In the genomic region with DNA sequence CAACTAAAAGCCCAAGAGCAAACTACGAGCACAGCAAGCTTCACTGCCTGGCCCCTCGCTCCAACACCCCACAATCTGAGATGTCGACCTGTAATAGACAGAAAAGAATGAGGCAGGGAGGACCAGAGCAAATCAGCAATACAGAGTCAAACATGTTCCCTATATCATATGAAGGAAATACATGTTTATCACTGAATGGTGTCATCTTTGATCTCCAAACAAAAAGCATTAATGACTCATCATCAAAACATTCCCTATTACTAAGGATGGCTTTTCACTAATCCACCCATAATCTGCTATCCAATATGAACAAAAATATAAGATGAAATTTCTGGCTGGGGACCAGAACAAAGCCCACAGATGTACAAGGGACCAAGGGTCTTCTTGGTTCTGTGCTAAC, we compare ENCODE assay signal across 18 cellular contexts. TPM values are rescaled to one million over a fixed set of nuclear protein-coding genes. Genes with fewer than 3 reads are reported as not detected.
DNase-seq lines count a peak whose midpoint lies in the region; ATAC-seq, FAIRE-seq and TF ChIP-seq lines count a peak whose summit lies in the region.
"Had no signal": no experiment of that assay in that cellular context is flagged by ENCODE, and none has a peak within 500 bp of the region (broad histone marks: within the 10 kb centered on the region; RNA-seq: fewer than 3 reads in every experiment).

No MANE protein-coding gene starts in this region.

- peak overlapping the region; percentile 45 for H3K4me2 ChIP-seq in keratinocyte (ENCODE audit: control insufficient read depth, extremely low read depth, insufficient read depth, low read depth, low read length)

- H3K27ac ChIP-seq in keratinocyte (ENCODE audit: control insufficient read depth, insufficient read depth, low read length), result no peak overlapping the region

- no peaks in the 10 kb centered on the region for H3K36me3 ChIP-seq in bronchial epithelial cell (ENCODE audit: control insufficient read depth, insufficient read depth, low read length)
- no peaks in the 10 kb centered on the region for H3K36me3 ChIP-seq in keratinocyte (ENCODE audit: control insufficient read depth in 2 of 2, extremely low read depth in 1 of 2, insufficient read depth in 2 of 2, low read length in 2 of 2)

- H3K27me3 ChIP-seq in bronchial epithelial cell (ENCODE audit: control insufficient read depth, insufficient read depth, low read length) (no peaks in the 10 kb centered on the region), keratinocyte (ENCODE audit: control insufficient read depth, extremely low read depth, insufficient read depth, low read length) (no peaks in the 10 kb centered on the region)

- H2AFZ ChIP-seq in keratinocyte (ENCODE audit: control insufficient read depth, low read length), result no peak overlapping the region

- TF ChIP-seq CTCF in bronchial epithelial cell (IDR thresholded peaks at IDR 0.05; ENCODE audit: insufficient read depth, low read length, severe bottlenecking) (no peak), keratinocyte (optimal IDR thresholded peaks at IDR 0.05 in 1 of 3, IDR thresholded peaks at IDR 0.05 in 1 of 3, conservative IDR thresholded peaks at IDR 0.05 in 1 of 3; ENCODE audit: extremely low read depth in 1 of 3, insufficient read depth in 2 of 3, low read length in 3 of 3) (no peak)

- H3K9me1 ChIP-seq in keratinocyte (ENCODE audit: control insufficient read depth, extremely low read depth, insufficient read depth, low read length), result no peaks in the 10 kb centered on the region

- DNase-seq in EL (peak; percentile 52), HTR-8/SVneo (ENCODE audit: insufficient read length, low spot score) (peak; percentile 9), bronchial epithelial cell (ENCODE audit: low read depth) (peak; percentile 55), keratinocyte (ENCODE audit: low read depth, low spot score) (no peak), NCI-H524 treated with DMSO at 0.1 percent for 48 hours (lab: John Stamatoyannopoulos, UW) (no peak), GDM1 (lab: John Stamatoyannopoulos, UW) (no peak)
- DNase-seq: AML-193, Caco-2, GF-D8, NCI-H1105, NCI-H1694 treated with DMSO at 0.1 percent for 48 hours, NCI-H446, NCI-H774, SHP77 had no signal

- H3K4me1 ChIP-seq in keratinocyte (ENCODE audit: control insufficient read depth, extremely low read depth, insufficient read depth, low read length), result peaks cover 41% of the 10 kb centered on the region
- H3K4me1 ChIP-seq: Caco-2 had no signal

- H3K4me3 ChIP-seq in bronchial epithelial cell (ENCODE audit: low read depth, low read length) (no peak overlapping the region), keratinocyte (ENCODE audit: control insufficient read depth in 2 of 3, extremely low read depth in 1 of 3, insufficient read depth in 2 of 3, low read depth in 1 of 3, low read length in 3 of 3) (no peak overlapping the region)

- FAIRE-seq in HTR-8/SVneo (lab: Jason Lieb, UNC) (no peak), bronchial epithelial cell (lab: Jason Lieb, UNC) (no peak), keratinocyte (lab: Jason Lieb, UNC) (no peak)

- dilution Hi-C loops in keratinocyte (cut with MboI; ENCODE audit: extremely low pct_ligation_motif_present, low sequenced_read_pairs), result no loop called here

- H4K20me1 ChIP-seq in keratinocyte (ENCODE audit: control insufficient read depth, extremely low read depth, insufficient read depth, low read length), result peaks cover 7% of the 10 kb centered on the region

- peaks cover 55% of the 10 kb centered on the region for H3K79me2 ChIP-seq in keratinocyte (ENCODE audit: control insufficient read depth, insufficient read depth, low read length)

- H3K9ac ChIP-seq in keratinocyte (ENCODE audit: control insufficient read depth, extremely low read depth, insufficient read depth, low read length), result no peak overlapping the region

- no peaks in the 10 kb centered on the region for H3K9me3 ChIP-seq in keratinocyte (ENCODE audit: control insufficient read depth, low read depth, low read length)
- H3K9me3 ChIP-seq: Caco-2 had no signal

- ATAC-seq in HG02763 (IDR thresholded peaks at IDR 0.05; ENCODE audit: unreplicated experiment), result no peak
- ATAC-seq in GM19324 (IDR thresholded peaks at IDR 0.05; ENCODE audit: low FRiP score, unreplicated experiment), result no peak
- ATAC-seq: Panc1, SK-N-SH treated with all-trans-retinoic acid at 6 μM for 48 hours had no signal

RNA-seq across cellular contexts. Expression of gene MYO5A, which starts 34.7 kb away (rescaled TPM):
- 29.5 and 51.1 TPM in 2 replicates for total RNA-seq in bronchial epithelial cell
- 51.9 to 56.9 TPM (median 53.8 TPM) in 3 replicates for polyA plus RNA-seq in keratinocyte
- polyA plus RNA-seq in keratinocyte (2011; ENCODE audit: low read depth), result 40.2 TPM
- polyA plus RNA-seq in keratinocyte (2011; cell fraction: cytosol; rRNA removed), result 48.9 and 65.1 TPM in 2 replicates
- polyA plus RNA-seq in keratinocyte (2011; cell fraction: nucleus; rRNA removed), result 60.1 and 67.9 TPM in 2 replicates
- polyA plus RNA-seq in keratinocyte (2012; ENCODE audit: low replicate concordance), result 13.1 and 37.9 TPM in 2 replicates
- 80.6 to 158 TPM (median 119 TPM) in 3 replicates for polyA minus RNA-seq in keratinocyte
- polyA minus RNA-seq in keratinocyte (2011; cell fraction: cytosol; rRNA and poly(A)+ RNA removed), result 75.2 TPM
- polyA minus RNA-seq in keratinocyte (2011; cell fraction: nucleus; rRNA and poly(A)+ RNA removed), result 61.6 and 130 TPM in 2 replicates

Comparison
In these comparisons a context has a peak if more than half of its experiments do, and no peak if none do; other contexts are left out.
1. DNase-seq: peak in EL (single experiment), HTR-8/SVneo (single experiment) and bronchial epithelial cell (single experiment); none in keratinocyte (single experiment), NCI-H524 treated with DMSO at 0.1 percent for 48 hours (single experiment) and GDM1 (single experiment).